In genomic region chr6:54026652-54027400, GRCh38 we compare ENCODE assay signal across 2 cellular contexts.
TF ChIP-seq lines count a peak whose summit lies in the region.

No MANE protein-coding gene starts in this region.

TF ChIP-seq in HepG2, 621 proteins besides CTCF, POLR2A, EP300 and RAD21 (continued from another document):
- no peak for TF ChIP-seq E2F1 (CRISPR knock-in tag; IDR thresholded peaks at IDR 0.05)
- no peak for TF ChIP-seq ZNF558 (CRISPR knock-in tag; IDR thresholded peaks at IDR 0.05; ENCODE audit: borderline replicate concordance)
- TF ChIP-seq CEBPB (IDR thresholded peaks at IDR 0.05; ENCODE audit: borderline replicate concordance, low read depth, low read length), result peak; percentile 33; the same call in 1 of the 2 replicates
- TF ChIP-seq ZNF740 (CRISPR knock-in tag; IDR thresholded peaks at IDR 0.05), result no peak
- no peak for TF ChIP-seq ZNF101 (CRISPR knock-in tag; IDR thresholded peaks at IDR 0.05; ENCODE audit: borderline replicate concordance, low read depth)
TF ChIP-seq in HepG2: peak in this region for 1.

TF ChIP-seq in neural cell, 6 proteins besides CTCF, POLR2A, EP300 and RAD21:
- TF ChIP-seq, protein P1, sequence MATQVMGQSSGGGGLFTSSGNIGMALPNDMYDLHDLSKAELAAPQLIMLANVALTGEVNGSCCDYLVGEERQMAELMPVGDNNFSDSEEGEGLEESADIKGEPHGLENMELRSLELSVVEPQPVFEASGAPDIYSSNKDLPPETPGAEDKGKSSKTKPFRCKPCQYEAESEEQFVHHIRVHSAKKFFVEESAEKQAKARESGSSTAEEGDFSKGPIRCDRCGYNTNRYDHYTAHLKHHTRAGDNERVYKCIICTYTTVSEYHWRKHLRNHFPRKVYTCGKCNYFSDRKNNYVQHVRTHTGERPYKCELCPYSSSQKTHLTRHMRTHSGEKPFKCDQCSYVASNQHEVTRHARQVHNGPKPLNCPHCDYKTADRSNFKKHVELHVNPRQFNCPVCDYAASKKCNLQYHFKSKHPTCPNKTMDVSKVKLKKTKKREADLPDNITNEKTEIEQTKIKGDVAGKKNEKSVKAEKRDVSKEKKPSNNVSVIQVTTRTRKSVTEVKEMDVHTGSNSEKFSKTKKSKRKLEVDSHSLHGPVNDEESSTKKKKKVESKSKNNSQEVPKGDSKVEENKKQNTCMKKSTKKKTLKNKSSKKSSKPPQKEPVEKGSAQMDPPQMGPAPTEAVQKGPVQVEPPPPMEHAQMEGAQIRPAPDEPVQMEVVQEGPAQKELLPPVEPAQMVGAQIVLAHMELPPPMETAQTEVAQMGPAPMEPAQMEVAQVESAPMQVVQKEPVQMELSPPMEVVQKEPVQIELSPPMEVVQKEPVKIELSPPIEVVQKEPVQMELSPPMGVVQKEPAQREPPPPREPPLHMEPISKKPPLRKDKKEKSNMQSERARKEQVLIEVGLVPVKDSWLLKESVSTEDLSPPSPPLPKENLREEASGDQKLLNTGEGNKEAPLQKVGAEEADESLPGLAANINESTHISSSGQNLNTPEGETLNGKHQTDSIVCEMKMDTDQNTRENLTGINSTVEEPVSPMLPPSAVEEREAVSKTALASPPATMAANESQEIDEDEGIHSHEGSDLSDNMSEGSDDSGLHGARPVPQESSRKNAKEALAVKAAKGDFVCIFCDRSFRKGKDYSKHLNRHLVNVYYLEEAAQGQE (IDR thresholded peaks at IDR 0.05; ENCODE audit: borderline replicate concordance), result no peak
- TF ChIP-seq SMC3 (conservative IDR thresholded peaks at IDR 0.05; ENCODE audit: poor library complexity), result no peak
- TF ChIP-seq EZH2 (IDR thresholded peaks at IDR 0.05; ENCODE audit: borderline replicate concordance, insufficient read depth, low read length, poor library complexity, severe bottlenecking), result no peak
- no peak for TF ChIP-seq TAF1 (IDR thresholded peaks at IDR 0.05; ENCODE audit: low read depth)
- no peak for TF ChIP-seq POLR2AphosphoS5 (IDR thresholded peaks at IDR 0.05)
- no peak for TF ChIP-seq MXI1 (conservative IDR thresholded peaks at IDR 0.05; ENCODE audit: poor library complexity, severe bottlenecking)
